ENCODE assay signal across 9 cellular contexts in genomic region chr14:104690266-104690711, GRCh38. TPM values are rescaled to one million over a fixed set of nuclear protein-coding genes. Genes with fewer than 3 reads are reported as not detected.
A peak's percentile ranks its signal among the peaks of the same experiment; 100 is the strongest.
DNase-seq lines count a peak whose midpoint lies in the region; ATAC-seq, FAIRE-seq and TF ChIP-seq lines count a peak whose summit lies in the region.
"Had no signal": no experiment of that assay in that cellular context is flagged by ENCODE, and none has a peak within 500 bp of the region (broad histone marks: within the 10 kb centered on the region; RNA-seq: fewer than 3 reads in every experiment).

No MANE protein-coding gene starts in this region.

- peak overlapping the region; percentile 66 for H3K4me2 ChIP-seq in K562 (ENCODE audit: insufficient read depth, low read length)

- H3K9me3 ChIP-seq in K562 (replicated peaks; ENCODE audit: control insufficient read depth, insufficient read depth, low read depth, low read length) = no peaks in the 10 kb centered on the region

- H3K36me3 Mint-ChIP-seq in activated T-cell treated with anti-CD3 and anti-CD28 coated beads, Interleukin-2, amount 50 U/mL, for 24 hours (ENCODE audit: low read depth) = peaks cover 21% of the 10 kb centered on the region
- H3K36me3 Mint-ChIP-seq in type B pancreatic cell = no peaks in the 10 kb centered on the region

- H3K79me2 ChIP-seq in K562 (ENCODE audit: control insufficient read depth, insufficient read depth, low read length) = peaks cover 31% of the 10 kb centered on the region

- peaks cover 5 to 84% of the 10 kb centered on the region in 2 experiments; a peak in 4 of 5 replicates for H3K4me1 ChIP-seq in K562 (replicated peaks in 1 of 2; ENCODE audit: control insufficient read depth in 2 of 2, insufficient read depth in 2 of 2, low read length in 2 of 2)

- H3K27me3 Mint-ChIP-seq in activated T-cell treated with anti-CD3 and anti-CD28 coated beads, Interleukin-2, amount 50 U/mL, for 24 hours = no peaks in the 10 kb centered on the region
- H3K27me3 Mint-ChIP-seq in type B pancreatic cell = no peaks in the 10 kb centered on the region

- in situ Hi-C loops in K562 (cut with MboI) = no loop called here

- peak overlapping the region; percentile 84 for H3K27ac Mint-ChIP-seq in activated T-cell treated with anti-CD3 and anti-CD28 coated beads, Interleukin-2, amount 50 U/mL, for 24 hours
- no peak overlapping the region for H3K27ac Mint-ChIP-seq in type B pancreatic cell

- peak overlapping the region; percentile 69 to 91 for H3K9ac ChIP-seq in K562 (ENCODE audit: insufficient read depth in 1 of 2, low read depth in 2 of 2, low read length in 2 of 2)

- peak overlapping the region; percentile 68; the same call in 1 of the 3 replicates for H3K27ac ChIP-seq in K562 (ENCODE audit: extremely low read depth, low read depth, low read length)

- 0% methylated on average over 3 of the region's 12 CpGs for WGBS in K562 (ENCODE audit: insufficient coverage, low coverage, missing lambda C conversion rate)
- WGBS in lower leg skin, 2 donors = 5 to 9% methylated on average over 10 to 11 of the region's 12 CpGs

- H4K20me1 ChIP-seq in K562 (replicated peaks; ENCODE audit: control insufficient read depth, insufficient read depth, low read length) = no peaks in the 10 kb centered on the region; the same call in 1 of the 2 replicates

- H3K36me3 ChIP-seq in K562 (ENCODE audit: control insufficient read depth, insufficient read depth, low read length) = peaks cover 22% of the 10 kb centered on the region; the same call in 2 of the 3 replicates

- no peak for TF ChIP-seq RAD21 in K562 (CRISPR knock-in tag; conservative IDR thresholded peaks at IDR 0.05 in 1 of 2, IDR thresholded peaks at IDR 0.05 in 1 of 2)

- no peak for TF ChIP-seq EP300 in K562 (IDR thresholded peaks at IDR 0.05; ENCODE audit: low read length)

- no peaks in the 10 kb centered on the region for H3K9me1 ChIP-seq in K562 (ENCODE audit: control insufficient read depth, insufficient read depth, low read length)

- no peaks in the 10 kb centered on the region for H3K27me3 ChIP-seq in K562 (ENCODE audit: control insufficient read depth in 2 of 2, insufficient read depth in 2 of 2, low read length in 2 of 2)

- no peak for FAIRE-seq in K562 (lab: Jason Lieb, UNC)
- FAIRE-seq in GM12892 (lab: Jason Lieb, UNC) = no peak

- peak overlapping the region; percentile 61 for H3K4me3 ChIP-seq in K562
- H3K4me3 ChIP-seq in lower leg skin (ENCODE audit: low read depth, poor library complexity, severe bottlenecking) = peak overlapping the region; percentile 84

- intact Hi-C loops in K562 (cut with micrococcal nuclease) = no loop called here
- intact Hi-C loops in lower leg skin (cut with DNase I; ENCODE audit: low total_unique reads) = no loop called here

- no peak for TF ChIP-seq POLR2A in K562 (conservative IDR thresholded peaks at IDR 0.05)
- no peak for TF ChIP-seq POLR2A in lower leg skin (IDR thresholded peaks at IDR 0.05)
- TF ChIP-seq POLR2A in GM12892 (IDR thresholded peaks at IDR 0.05; ENCODE audit: low read depth, low read length) = no peak

- peak overlapping the region; percentile 68; the same call in 1 of the 2 replicates for H2AFZ ChIP-seq in K562 (ENCODE audit: low read depth, low read length)

- BruUV-seq in K562 (replicated peaks; lab: Mats Ljungman, UMichigan) = no TSS peak

- POLR2A ChIA-PET in K562 (lab: Yijun Ruan, JAX) = no interaction called here

- H3K9me3 Mint-ChIP-seq in activated T-cell treated with anti-CD3 and anti-CD28 coated beads, Interleukin-2, amount 50 U/mL, for 24 hours = no peaks in the 10 kb centered on the region
- no peaks in the 10 kb centered on the region for H3K9me3 Mint-ChIP-seq in type B pancreatic cell

- DNase-seq in activated T-cell treated with anti-CD3 and anti-CD28 coated beads, Interleukin-2, amount 50 U/mL, for 24 hours = peak; percentile 48
- DNase-seq in activated T-cell treated with anti-CD3 and anti-CD28 coated beads, Interleukin-2, amount 50 U/mL, for 1 hour = no peak
- peak in 1 of 4 experiments; percentile 18 for DNase-seq in K562 (ENCODE audit: extremely low read depth in 1 of 4, low spot score in 3 of 4)
- no peak for DNase-seq in lower leg skin (ENCODE audit: low spot score in 2 of 2)
- no peak for DNase-seq in type B pancreatic cell (ENCODE audit: extremely low spot score, unreplicated experiment)
- DNase-seq in GM12892 (ENCODE audit: insufficient read length) = no peak
- DNase-seq in epidermal melanocyte (ENCODE audit: insufficient read length, low spot score) = no peak
- DNase-seq: NCI-H446 treated with DMSO at 0.1 percent for 48 hours had no signal

- peak overlapping the region; percentile 81 for H3K4me3 Mint-ChIP-seq in activated T-cell treated with anti-CD3 and anti-CD28 coated beads, Interleukin-2, amount 50 U/mL, for 24 hours
- peak overlapping the region; percentile 79 for H3K4me3 Mint-ChIP-seq in type B pancreatic cell

- no peak; the same call in 2 of the 3 replicates for ATAC-seq in K562
- no peak for ATAC-seq in HG03196 (IDR thresholded peaks at IDR 0.05; ENCODE audit: unreplicated experiment)

- CTCF ChIA-PET in K562 (lab: Yijun Ruan, JAX; ENCODE audit: low intra/inter-chr PET ratio) = no interaction called here

- TF ChIP-seq CTCF in K562 (IDR thresholded peaks at IDR 0.05 in 2 of 3, conservative IDR thresholded peaks at IDR 0.05 in 1 of 3; ENCODE audit: insufficient read depth in 2 of 3, low read depth in 1 of 3, low read length in 3 of 3) (no peak), lower leg skin (IDR thresholded peaks at IDR 0.05) (no peak), type B pancreatic cell (conservative IDR thresholded peaks at IDR 0.05) (no peak)

- H3K4me1 Mint-ChIP-seq in activated T-cell treated with anti-CD3 and anti-CD28 coated beads, Interleukin-2, amount 50 U/mL, for 24 hours (ENCODE audit: low read depth) = peaks cover 59% of the 10 kb centered on the region
- H3K4me1 Mint-ChIP-seq in type B pancreatic cell (ENCODE audit: unreplicated experiment) = peaks cover 7% of the 10 kb centered on the region

TF ChIP-seq in K562, 482 proteins besides CTCF, POLR2A, EP300 and RAD21:
- TF ChIP-seq ZNF77 (CRISPR knock-in tag; IDR thresholded peaks at IDR 0.05) (no peak), TFAP4 (CRISPR knock-in tag; IDR thresholded peaks at IDR 0.05; ENCODE audit: borderline replicate concordance) (peak; percentile 65; the same call in 1 of the 2 replicates)

RNA-seq across cellular contexts. Expression of gene INF2, which starts 0.9 kb away (rescaled TPM):
- total RNA-seq in K562 (2011; cell fraction: chromatin; rRNA removed; ENCODE audit: low replicate concordance) = 30.6 and 91.0 TPM in 2 replicates
- 44.5 and 47.5 TPM in 2 replicates for total RNA-seq in K562 (2011; cell fraction: nucleolus; rRNA removed)
- total RNA-seq in K562 (2011; cell fraction: nucleoplasm; rRNA removed) = 33.6 and 37.9 TPM in 2 replicates
- total RNA-seq in K562 (2014; rRNA removed) (24.9 and 28.8 TPM in 2 replicates), K562 (2014; rRNA removed; fragmentation: Illumina TruSeq; extraction: Trizol) (2.8 and 4.4 TPM in 2 replicates), K562 (2015; rRNA removed; fragmentation: Illumina TruSeq; extraction: Trizol) (7.8 and 8.7 TPM in 2 replicates), K562 (2021) (30.7 and 31.3 TPM in 2 replicates), lower leg skin (100 to 1,000 TPM in 1 of 4 donors, 10 to 100 TPM in 3; 63.8 to 121 (median 83.9) TPM), type B pancreatic cell (ENCODE audit: low replicate concordance) (45.6 and 78.9 TPM in 2 replicates)
- polyA plus RNA-seq in K562 (2011; rRNA removed) (8.3 and 13.8 TPM in 2 replicates), K562 (2014; fragmentation: Illumina TruSeq; extraction: Trizol) (7.2 and 12.4 TPM in 2 replicates), K562 (2014; fragmentation: Nextera tagmentation; extraction: Ambion mirVana) (1 to 10 TPM in 1 of 2 experiments, under 1 TPM in 1; 0.56 to 1.4 TPM), K562 (2014; rRNA removed) (26.2 and 28.2 TPM in 2 replicates)
- polyA plus RNA-seq in K562 (2011; cell fraction: cytosol; rRNA removed) = 13.6 and 29.1 TPM in 2 replicates
- polyA plus RNA-seq in K562 (2011; cell fraction: nucleus; rRNA removed) = 35.1 and 63.6 TPM in 2 replicates
- polyA plus RNA-seq in K562 (2012) = 15.0 and 19.9 TPM in 2 replicates
- polyA minus RNA-seq in K562 (2011; rRNA and poly(A)+ RNA removed) = 3.5 and 6.1 TPM in 2 replicates
- polyA minus RNA-seq in K562 (2011; cell fraction: cytosol; rRNA and poly(A)+ RNA removed) = 8.0 and 13.7 TPM in 2 replicates
- polyA minus RNA-seq in K562 (2011; cell fraction: nucleus; rRNA and poly(A)+ RNA removed) = 9.4 and 12.0 TPM in 2 replicates
- 7.4 TPM for polyA plus RNA-seq in GM12892 (2012; ENCODE audit: missing spikeins)

RNA-seq across cellular contexts. Expression of gene ADSS1, which starts 33.7 kb away (rescaled TPM):
- 17.1 and 35.0 TPM in 2 replicates for total RNA-seq in K562 (2011; cell fraction: chromatin; rRNA removed; ENCODE audit: low replicate concordance)
- total RNA-seq in K562 (2011; cell fraction: nucleolus; rRNA removed) = 12.5 and 17.5 TPM in 2 replicates
- total RNA-seq in K562 (2011; cell fraction: nucleoplasm; rRNA removed) = 16.8 and 20.0 TPM in 2 replicates
- total RNA-seq in K562 (2014; rRNA removed) = 4.4 and 5.9 TPM in 2 replicates
- total RNA-seq in K562 (2014; rRNA removed; fragmentation: Illumina TruSeq; extraction: Trizol) = 2.0 and 2.2 TPM in 2 replicates
- total RNA-seq in K562 (2015; rRNA removed; fragmentation: Illumina TruSeq; extraction: Trizol) = 3.5 and 3.6 TPM in 2 replicates
- 4.2 and 4.9 TPM in 2 replicates for total RNA-seq in K562 (2021)
- polyA plus RNA-seq in K562 (2011; rRNA removed) = 4.2 and 5.2 TPM in 2 replicates
- polyA plus RNA-seq in K562 (2011; cell fraction: cytosol; rRNA removed) = 2.7 and 4.0 TPM in 2 replicates
- 39.1 and 54.9 TPM in 2 replicates for polyA plus RNA-seq in K562 (2011; cell fraction: nucleus; rRNA removed)
- 6.0 and 16.4 TPM in 2 replicates for polyA plus RNA-seq in K562 (2012)
- polyA plus RNA-seq in K562 (2014; fragmentation: Illumina TruSeq; extraction: Trizol) = 3.9 and 4.3 TPM in 2 replicates
- polyA plus RNA-seq in K562 (2014; fragmentation: Nextera tagmentation; extraction: Ambion mirVana) = under 1 TPM; 0.53 to 0.74 TPM
- polyA plus RNA-seq in K562 (2014; rRNA removed) = 3.6 and 5.3 TPM in 2 replicates
- polyA minus RNA-seq in K562 (2011; rRNA and poly(A)+ RNA removed) = 2.6 and 2.7 TPM in 2 replicates
- 1.3 and 1.6 TPM in 2 replicates for polyA minus RNA-seq in K562 (2011; cell fraction: cytosol; rRNA and poly(A)+ RNA removed)
- 6.4 and 9.8 TPM in 2 replicates for polyA minus RNA-seq in K562 (2011; cell fraction: nucleus; rRNA and poly(A)+ RNA removed)
- total RNA-seq in lower leg skin = 1 to 10 TPM; 5.5 to 8.7 (median 7.2) TPM
- total RNA-seq in type B pancreatic cell (ENCODE audit: low replicate concordance) = 3.2 and 6.9 TPM in 2 replicates
- not detected for polyA plus RNA-seq in GM12892 (2012; ENCODE audit: missing spikeins)
